29 cellular contexts compared by ENCODE assay signal in the genomic region with DNA sequence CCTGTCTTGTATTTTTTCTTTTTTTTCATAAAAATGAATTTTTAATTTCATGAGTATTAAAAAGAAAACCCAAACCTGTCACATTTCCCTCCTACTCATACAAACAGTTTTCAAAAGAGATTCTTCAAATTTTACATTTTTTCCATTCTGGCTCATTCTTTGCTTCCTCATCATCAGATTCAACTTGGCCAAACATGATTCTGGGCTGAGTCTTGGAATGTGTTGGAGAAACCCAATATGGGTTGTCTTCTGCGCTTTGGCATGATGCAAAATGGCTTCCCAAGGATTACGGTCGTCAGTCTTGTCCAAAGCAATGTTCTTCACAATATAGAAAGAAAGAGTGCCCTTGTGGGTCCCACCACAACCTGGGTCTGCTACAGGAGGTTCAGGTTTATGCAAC. TPM values are rescaled to one million over a fixed set of nuclear protein-coding genes. Genes with fewer than 3 reads are reported as not detected.
"Had no signal": no experiment of that assay in that cellular context is flagged by ENCODE, and none has a peak within 500 bp of the region (broad histone marks: within the 10 kb centered on the region; RNA-seq: fewer than 3 reads in every experiment).

No MANE protein-coding gene starts in this region.

- ATAC-seq: activated CD4-positive, alpha-beta T cell treated with anti-CD3 and anti-CD28 coated beads for 36 hours; activated CD8-positive, alpha-beta T cell treated with anti-CD3 and anti-CD28 coated beads, Interleukin-2, amount 10 ng/mL, durations not matched to agents 7 days and 5 days; effector memory CD8-positive, alpha-beta T cell; left cardiac atrium; left ventricle myocardium superior; psoas muscle; stimulated activated naive B cell treated with anti-CD40 and anti-IgM and Interleukin-4, amounts not matched to agents 10 μg/mL and 1 μg/mL and 100 μg/mL, for 72 hours had no signal

- H3K27ac ChIP-seq: cardiac muscle cell, parathyroid adenoma, psoas muscle, sigmoid colon had no signal

- H3K27me3 ChIP-seq: cardiac muscle cell, sigmoid colon, stomach, tibial nerve had no signal

- H3K4me1 ChIP-seq: parathyroid adenoma, psoas muscle had no signal

- H3K9ac ChIP-seq: parathyroid adenoma had no signal

- H3K79me2 ChIP-seq: parathyroid adenoma had no signal

- H3K9me3 ChIP-seq: psoas muscle, sigmoid colon, stomach, tibial nerve had no signal

- H2AFZ ChIP-seq: parathyroid adenoma had no signal

- H3K36me3 ChIP-seq: cardiac muscle cell, sigmoid colon, stomach, tibial nerve had no signal

- H3K4me3 ChIP-seq: cardiac muscle cell, coronary artery, psoas muscle, sigmoid colon, stomach, tibial nerve had no signal

- DNase-seq: activated CD4-positive, alpha-beta T cell treated with anti-CD3 and anti-CD28 coated beads for 36 hours; activated CD4-positive, CD25-positive, alpha-beta regulatory T cell; activated CD8-positive, alpha-beta T cell treated with anti-CD3 and anti-CD28 coated beads, Interleukin-2, amount 10 ng/mL, durations not matched to agents 7 days and 5 days; activated effector memory CD4-positive, alpha-beta T cell treated with Interleukin-2 at 50 U/mL for 16 hours; activated naive CD4-positive, alpha-beta T cell treated with Interleukin-2 at 50 U/mL for 16 hours; activated T-cell treated with anti-CD3 and anti-CD28 coated beads for 4 hours; anterior cingulate cortex; cerebellar nuclear complex; effector memory CD8-positive, alpha-beta T cell; erythroblast; head of caudate nucleus; hippocampal formation; left cardiac atrium; left ventricle myocardium superior; nephron progenitor cell; psoas muscle; sigmoid colon; stimulated activated CD4-positive, alpha-beta T cell treated with anti-CD3 and anti-CD28 coated beads, Interleukin-15, amount 100 ng/mL, for 24 hours; stimulated activated CD4-positive, alpha-beta T cell treated with anti-CD3 and anti-CD28 coated beads, Interleukin-2, amount 100 ng/mL, for 24 hours; stimulated activated naive B cell treated with anti-CD40 and anti-IgM and Interleukin-4, amounts not matched to agents 10 μg/mL and 1 μg/mL and 100 μg/mL, for 72 hours; stomach; T-helper 1 cell had no signal

RNA-seq across cellular contexts. Expression of gene TM4SF4, which starts 12.4 kb away (rescaled TPM):
- total RNA-seq: activated CD4-positive, alpha-beta T cell treated with anti-CD3 and anti-CD28 coated beads for 36 hours; activated CD8-positive, alpha-beta T cell treated with anti-CD3 and anti-CD28 coated beads, Interleukin-2, amount 10 ng/mL, durations not matched to agents 7 days and 5 days; cardiac muscle cell; left ventricle myocardium superior; lung microvascular endothelial cell; tibial nerve; ureter had no signal
- polyA plus RNA-seq: keratinocyte had no signal
